Comparison of ENCODE assay signal across 1 cellular context in genomic region chr1:31644560-31645273, GRCh38.
TF ChIP-seq lines count a peak whose summit lies in the region.

Gene PEF1, minus strand, starts transcription at chr1:31644876. Its CDS starts 12 bp downstream, at chr1:31644864.

TF ChIP-seq in K562, 482 proteins besides CTCF, POLR2A, EP300 and RAD21 (continued from another document and continues in another):
- TF ChIP-seq MGA (IDR thresholded peaks at IDR 0.05) (peak; percentile 78), NFYB (IDR thresholded peaks at IDR 0.05; ENCODE audit: extremely low read depth, insufficient read length) (peak; percentile 93), TFAP4 (CRISPR knock-in tag; IDR thresholded peaks at IDR 0.05; ENCODE audit: borderline replicate concordance) (peak; percentile 80), NR2C1 (IDR thresholded peaks at IDR 0.05) (peak; percentile 95), NR2C1 (tag; IDR thresholded peaks at IDR 0.05) (peak; percentile 96), FOSL1 (tag; conservative IDR thresholded peaks at IDR 0.05) (peak; percentile 43), RNF2 (IDR thresholded peaks at IDR 0.05) (peak; percentile 70), SIN3A (IDR thresholded peaks at IDR 0.05; ENCODE audit: borderline replicate concordance in 2 of 2, control insufficient read depth in 1 of 2, low read depth in 2 of 2, low read length in 2 of 2) (peak in 1 of 2 experiments; percentile 70; a peak in 2 of 4 replicates), MTA3 (IDR thresholded peaks at IDR 0.05; ENCODE audit: borderline replicate concordance) (peak; percentile 96), ZNF311 (CRISPR knock-in tag; IDR thresholded peaks at IDR 0.05) (no peak), ETV1 (tag; conservative IDR thresholded peaks at IDR 0.05; ENCODE audit: low read depth) (peak; percentile 64), THAP12 (CRISPR knock-in tag; IDR thresholded peaks at IDR 0.05) (peak; percentile 83), ZNF561 (CRISPR knock-in tag; conservative IDR thresholded peaks at IDR 0.05) (no peak), ARNT (IDR thresholded peaks at IDR 0.05) (peak; percentile 72 to 90), MEF2D (tag; conservative IDR thresholded peaks at IDR 0.05; ENCODE audit: low read depth) (peak; percentile 58), SMARCC2 (IDR thresholded peaks at IDR 0.05; ENCODE audit: low read depth) (0 out of 2 replicates have a peak, but pooled peaks have one; percentile 45), DPF2 (IDR thresholded peaks at IDR 0.05) (peak; percentile 14; the same call in 1 of the 2 replicates), KDM5B (IDR thresholded peaks at IDR 0.05; ENCODE audit: insufficient replicate concordance, low read depth, low read length) (peak; percentile 86), NFE2 (IDR thresholded peaks at IDR 0.05; ENCODE audit: low read depth) (no peak), HLTF (IDR thresholded peaks at IDR 0.05) (peak; percentile 36; the same call in 1 of the 2 replicates), POLR2AphosphoS5 (IDR thresholded peaks at IDR 0.05; ENCODE audit: control insufficient read depth, insufficient read depth, low read depth, low read length) (peak; percentile 92; the same call in 1 of the 2 replicates), HDAC1 (IDR thresholded peaks at IDR 0.05) (peak in 1 of 2 experiments; percentile 82; a peak in 1 of 4 replicates), ZFPM2 (CRISPR knock-in tag; IDR thresholded peaks at IDR 0.05) (0 out of 2 replicates have a peak, but pooled peaks have one; percentile 57), MBD2 (IDR thresholded peaks at IDR 0.05; ENCODE audit: borderline replicate concordance, low read depth) (peak; percentile 76), THAP7 (CRISPR knock-in tag; IDR thresholded peaks at IDR 0.05) (0 out of 2 replicates have a peak, but pooled peaks have one; percentile 63), PKNOX1 (IDR thresholded peaks at IDR 0.05) (peak; percentile 100), NR1H2 (CRISPR knock-in tag; IDR thresholded peaks at IDR 0.05) (peak; percentile 18; the same call in 1 of the 2 replicates), CBX2 (IDR thresholded peaks at IDR 0.05; ENCODE audit: insufficient read depth, low read length, poor library complexity, severe bottlenecking) (no peak), YY1 (IDR thresholded peaks at IDR 0.05; ENCODE audit: borderline replicate concordance in 1 of 3, control insufficient read depth in 1 of 3, extremely low read depth in 1 of 3, insufficient read depth in 3 of 3, insufficient read length in 1 of 3, insufficient replicate concordance in 2 of 3, low read depth in 1 of 3, low read length in 2 of 3) (peak; percentile 97 to 99 (median 99)), MTA1 (IDR thresholded peaks at IDR 0.05; ENCODE audit: borderline replicate concordance) (peak; percentile 99), THRB (CRISPR knock-in tag; conservative IDR thresholded peaks at IDR 0.05) (0 out of 2 replicates have a peak, but pooled peaks have one; percentile 39), TEAD1 (CRISPR knock-in tag; IDR thresholded peaks at IDR 0.05) (peak; percentile 16 to 82; a peak in 2 of 4 replicates), GABPA (tag; conservative IDR thresholded peaks at IDR 0.05; ENCODE audit: low read depth) (peak; percentile 100), HEY1 (CRISPR knock-in tag; IDR thresholded peaks at IDR 0.05; ENCODE audit: borderline replicate concordance) (0 out of 2 replicates have a peak, but pooled peaks have one; percentile 42), ZKSCAN1 (IDR thresholded peaks at IDR 0.05; ENCODE audit: low read depth, low read length) (peak; percentile 25; the same call in 1 of the 2 replicates), PRDM10 (IDR thresholded peaks at IDR 0.05; ENCODE audit: partially characterized antibody) (peak; percentile 25)
